Comparison of ENCODE assay signal across 8 cellular contexts in the genomic region with DNA sequence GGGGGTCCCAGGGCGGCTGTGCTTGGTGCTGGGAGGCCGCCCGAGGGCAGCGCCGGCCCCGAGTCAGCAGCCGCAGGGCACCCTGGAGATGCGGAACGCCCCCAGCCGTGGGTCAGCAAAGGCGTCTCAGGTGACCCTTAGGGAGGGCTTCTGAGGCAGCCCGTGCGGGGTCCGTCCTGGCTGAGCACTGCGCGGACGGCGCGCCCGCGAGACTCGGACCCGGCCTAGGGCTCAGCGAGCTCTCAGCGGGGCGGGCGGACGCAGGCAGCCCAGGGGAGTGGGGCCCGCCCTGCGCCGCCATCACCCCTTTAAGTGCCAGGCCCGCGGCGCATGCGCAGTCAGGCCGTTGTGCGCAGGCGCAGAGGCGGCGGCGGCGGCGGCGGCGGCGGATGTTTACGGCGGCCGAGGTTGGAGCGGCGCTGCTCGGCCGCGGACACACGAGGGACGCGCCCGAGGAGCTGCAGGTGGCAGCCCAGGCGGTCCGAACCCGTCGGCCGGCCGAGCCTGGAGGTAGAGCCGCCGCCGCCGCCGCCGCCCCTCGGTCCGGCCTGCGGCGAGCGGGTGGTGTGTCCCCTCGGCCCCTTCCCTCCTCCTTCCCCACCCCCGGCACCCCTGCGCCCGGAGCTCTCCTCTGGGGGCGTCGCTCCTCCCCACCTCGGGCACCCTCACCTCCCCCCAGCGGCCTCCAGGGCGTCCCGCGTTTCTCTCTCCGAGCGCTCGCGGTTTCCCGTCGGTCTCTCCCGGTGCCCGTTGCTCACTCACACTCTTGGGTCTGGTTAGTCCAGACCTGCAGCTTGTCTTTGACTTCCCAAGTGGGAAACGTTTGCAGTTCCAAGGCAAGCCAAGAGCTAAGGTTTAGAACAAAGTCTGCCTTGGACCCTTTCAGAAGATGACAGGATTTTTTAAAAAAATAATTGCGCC. TPM values are rescaled to one million over a fixed set of nuclear protein-coding genes. Genes with fewer than 3 reads are reported as not detected.
A peak's percentile ranks its signal among the peaks of the same experiment; 100 is the strongest.
DNase-seq lines count a peak whose midpoint lies in the region; ATAC-seq, FAIRE-seq and TF ChIP-seq lines count a peak whose summit lies in the region.

TSS of gene PCMTD2 (plus strand) at position 388 of the 921 bp plus-strand sequence. CDS start 4,218 bp downstream, outside the sequence.

- FAIRE-seq in RCC 7860 (lab: Jason Lieb, UNC) = no peak

- peaks cover 9% of the 10 kb centered on the region for H3K27me3 Mint-ChIP-seq in activated T-helper 1 cell treated with anti-CD3 and anti-CD28 coated beads, Interleukin-12 subunit alpha, Interleukin-12 subunit beta, Interleukin-2, Interleukin-4 antibody, amounts not matched to agents 30 ng/mL and 10 ng/mL and 1 ng/mL, durations not matched to agents 14 hours and 24 hours and 36 hours (ENCODE audit: insufficient read depth)
- H3K27me3 Mint-ChIP-seq in naive thymus-derived CD4-positive, alpha-beta T cell = peaks cover 0 to 21% (median 6%) of the 10 kb centered on the region in 5 donors
- H3K27me3 Mint-ChIP-seq in stimulated activated naive B cell treated with anti-CD40 and anti-IgM and Interleukin-4, amounts not matched to agents 10 μg/mL and 1 μg/mL and 100 μg/mL, for 72 hours = peaks cover 2 to 6% of the 10 kb centered on the region in 2 donors

- H2AFZ ChIP-seq in fibroblast of lung (ENCODE audit: low read length) = peak within 1 kb of the TSS; percentile 92

- peaks cover 46% of the 10 kb centered on the region for H3K4me1 Mint-ChIP-seq in activated T-helper 1 cell treated with anti-CD3 and anti-CD28 coated beads, Interleukin-12 subunit alpha, Interleukin-12 subunit beta, Interleukin-2, Interleukin-4 antibody, amounts not matched to agents 30 ng/mL and 10 ng/mL and 1 ng/mL, durations not matched to agents 14 hours and 24 hours and 36 hours (ENCODE audit: low read depth)
- peaks cover 46 to 55% (median 53%) of the 10 kb centered on the region in 7 donors for H3K4me1 Mint-ChIP-seq in naive thymus-derived CD4-positive, alpha-beta T cell
- H3K4me1 Mint-ChIP-seq in stimulated activated naive B cell treated with anti-CD40 and anti-IgM and Interleukin-4, amounts not matched to agents 10 μg/mL and 1 μg/mL and 100 μg/mL, for 72 hours = peaks cover 33 to 62% of the 10 kb centered on the region in 2 donors

- peaks cover 4% of the 10 kb centered on the region for H3K4me1 ChIP-seq in fibroblast of lung (ENCODE audit: control insufficient read depth, extremely low read depth, insufficient read depth, low read length)
- H3K4me1 ChIP-seq in naive thymus-derived CD4-positive, alpha-beta T cell (ENCODE audit: control insufficient read depth in 2 of 2, insufficient read depth in 2 of 2, low read length in 2 of 2) = peaks cover 30 to 49% of the 10 kb centered on the region in 2 donors

- CTCF ChIA-PET in naive thymus-derived CD4-positive, alpha-beta T cell (lab: Charles Lee) = interaction anchor here (0.9 kb wide), 1 partner anchor 16 kb away, joined by 3 read pairs; no protein-coding TSS in a partner anchor

- peak within 1 kb of the TSS; percentile 94 for H3K4me2 ChIP-seq in fibroblast of lung (ENCODE audit: extremely low read depth, insufficient read depth, low read length)

- H3K4me3 ChIP-seq in fibroblast of lung (replicated peaks in 1 of 4; ENCODE audit: control extremely low read depth in 1 of 4, insufficient read depth in 1 of 4, low read depth in 3 of 4, low read length in 4 of 4) = peak within 1 kb of the TSS; percentile 73 to 93 (median 91)
- peak within 1 kb of the TSS; percentile 71 for H3K4me3 ChIP-seq in naive thymus-derived CD4-positive, alpha-beta T cell (ENCODE audit: low read length)

- H3K79me2 ChIP-seq in fibroblast of lung (ENCODE audit: control insufficient read depth, insufficient read depth, low read length) = peaks cover 7% of the 10 kb centered on the region

- no peaks in the 10 kb centered on the region for H3K36me3 ChIP-seq in fibroblast of lung (ENCODE audit: control insufficient read depth, insufficient read depth, low read length)
- H3K36me3 ChIP-seq in naive thymus-derived CD4-positive, alpha-beta T cell (ENCODE audit: control insufficient read depth in 2 of 3, insufficient read depth in 3 of 3, low read length in 3 of 3) = no peaks in the 10 kb centered on the region

- H3K9ac ChIP-seq in fibroblast of lung (ENCODE audit: insufficient read depth, low read length) = peak within 1 kb of the TSS; percentile 82

- DNase-seq in DMS153 treated with DMSO at 0.1 percent for 48 hours (lab: John Stamatoyannopoulos, UW; ENCODE audit: unreplicated experiment) = peak; percentile 58
- peak; percentile 92 for DNase-seq in KBM-7
- peak; percentile 73 for DNase-seq in RCC 7860 (ENCODE audit: low spot score)
- DNase-seq in activated T-helper 1 cell treated with anti-CD3 and anti-CD28 coated beads, Interleukin-12 subunit alpha, Interleukin-12 subunit beta, Interleukin-2, Interleukin-4 antibody, amounts not matched to agents 30 ng/mL and 10 ng/mL and 1 ng/mL, durations not matched to agents 14 hours and 24 hours and 36 hours (ENCODE audit: low spot score) = peak; percentile 86
- peak; percentile 74 to 76 for DNase-seq in fibroblast of lung (ENCODE audit: low read depth in 2 of 2)
- DNase-seq in naive thymus-derived CD4-positive, alpha-beta T cell = peak; percentile 78 to 97 (median 88)
- peak; percentile 83 for DNase-seq in stimulated activated naive B cell treated with anti-CD40 and anti-IgM and Interleukin-4, amounts not matched to agents 10 μg/mL and 1 μg/mL and 100 μg/mL, for 72 hours

- TF ChIP-seq CTCF in fibroblast of lung (conservative IDR thresholded peaks at IDR 0.05 in 1 of 2, IDR thresholded peaks at IDR 0.05 in 1 of 2; ENCODE audit: low read depth in 1 of 2, low read length in 2 of 2) = no peak

- no peaks in the 10 kb centered on the region for H3K36me3 Mint-ChIP-seq in activated T-helper 1 cell treated with anti-CD3 and anti-CD28 coated beads, Interleukin-12 subunit alpha, Interleukin-12 subunit beta, Interleukin-2, Interleukin-4 antibody, amounts not matched to agents 30 ng/mL and 10 ng/mL and 1 ng/mL, durations not matched to agents 14 hours and 24 hours and 36 hours (ENCODE audit: low read depth)
- peaks cover 0 to 11% (median 9%) of the 10 kb centered on the region in 5 donors for H3K36me3 Mint-ChIP-seq in naive thymus-derived CD4-positive, alpha-beta T cell
- H3K36me3 Mint-ChIP-seq in stimulated activated naive B cell treated with anti-CD40 and anti-IgM and Interleukin-4, amounts not matched to agents 10 μg/mL and 1 μg/mL and 100 μg/mL, for 72 hours = peaks cover 2 to 10% of the 10 kb centered on the region in 2 donors

- in situ Hi-C loops in KBM-7 (cut with MboI; ENCODE audit: low pct_unique_long_range_greater_than_20kb, low sequenced_read_pairs) = no loop called here

- POLR2A ChIA-PET in naive thymus-derived CD4-positive, alpha-beta T cell (lab: Charles Lee) = interaction anchor here (1.0 to 2.2 kb wide), 9 partner anchors 8 to 1040 kb away, joined by 3 to 11 read pairs (median 4); partner anchors contain the start of gene RGS19

- peaks cover 3% of the 10 kb centered on the region for H3K27me3 ChIP-seq in fibroblast of lung (ENCODE audit: control insufficient read depth, insufficient read depth, low read length)
- no peaks in the 10 kb centered on the region for H3K27me3 ChIP-seq in naive thymus-derived CD4-positive, alpha-beta T cell (ENCODE audit: control insufficient read depth in 2 of 2, insufficient read depth in 2 of 2, low read length in 2 of 2)

- H3K27ac Mint-ChIP-seq in activated T-helper 1 cell treated with anti-CD3 and anti-CD28 coated beads, Interleukin-12 subunit alpha, Interleukin-12 subunit beta, Interleukin-2, Interleukin-4 antibody, amounts not matched to agents 30 ng/mL and 10 ng/mL and 1 ng/mL, durations not matched to agents 14 hours and 24 hours and 36 hours = peak within 1 kb of the TSS; percentile 97
- peak within 1 kb of the TSS; percentile 87 to 100 (median 97) for H3K27ac Mint-ChIP-seq in naive thymus-derived CD4-positive, alpha-beta T cell
- peak within 1 kb of the TSS; percentile 98 for H3K27ac Mint-ChIP-seq in stimulated activated naive B cell treated with anti-CD40 and anti-IgM and Interleukin-4, amounts not matched to agents 10 μg/mL and 1 μg/mL and 100 μg/mL, for 72 hours

- H4K20me1 ChIP-seq in fibroblast of lung (ENCODE audit: control insufficient read depth, extremely low read depth, insufficient read depth, low read length) = no peaks in the 10 kb centered on the region

- intact Hi-C loops in activated T-helper 1 cell treated with anti-CD3 and anti-CD28 coated beads, Interleukin-12 subunit alpha, Interleukin-12 subunit beta, Interleukin-2, Interleukin-4 antibody, amounts not matched to agents 30 ng/mL and 10 ng/mL and 1 ng/mL, durations not matched to agents 14 hours and 24 hours and 36 hours (cut with micrococcal nuclease) = loop anchor here (1.0 to 5.0 kb wide), 2 partner anchors 176 to 983 kb away; partner anchors contain the start of genes ARFGAP1 and RGS19
- intact Hi-C loops in naive thymus-derived CD4-positive, alpha-beta T cell (cut with micrococcal nuclease) = loop anchor here in 1 of 2 donors (5.0 kb wide), 1 partner anchor 173 kb away; the partner anchor contains the start of genes LKAAEAR1 and OPRL1

- H3K9me3 ChIP-seq in fibroblast of lung (ENCODE audit: control insufficient read depth, insufficient read depth, low read depth, low read length) = no peaks in the 10 kb centered on the region
- no peaks in the 10 kb centered on the region for H3K9me3 ChIP-seq in naive thymus-derived CD4-positive, alpha-beta T cell (ENCODE audit: control insufficient read depth in 2 of 3, low read length in 3 of 3)

- no peaks in the 10 kb centered on the region for H3K9me3 Mint-ChIP-seq in activated T-helper 1 cell treated with anti-CD3 and anti-CD28 coated beads, Interleukin-12 subunit alpha, Interleukin-12 subunit beta, Interleukin-2, Interleukin-4 antibody, amounts not matched to agents 30 ng/mL and 10 ng/mL and 1 ng/mL, durations not matched to agents 14 hours and 24 hours and 36 hours
- H3K9me3 Mint-ChIP-seq in naive thymus-derived CD4-positive, alpha-beta T cell = peaks cover 0 to 6% (median 0%) of the 10 kb centered on the region in 11 donors
- no peaks in the 10 kb centered on the region for H3K9me3 Mint-ChIP-seq in stimulated activated naive B cell treated with anti-CD40 and anti-IgM and Interleukin-4, amounts not matched to agents 10 μg/mL and 1 μg/mL and 100 μg/mL, for 72 hours

- peak within 1 kb of the TSS; percentile 68 for H3K27ac ChIP-seq in fibroblast of lung (ENCODE audit: insufficient read depth, low read length)
- H3K27ac ChIP-seq in naive thymus-derived CD4-positive, alpha-beta T cell (ENCODE audit: low read depth, low read length) = peak within 1 kb of the TSS; percentile 92

- peak; percentile 56 for ATAC-seq in GM21717 (IDR thresholded peaks at IDR 0.05; ENCODE audit: unreplicated experiment)
- ATAC-seq in naive thymus-derived CD4-positive, alpha-beta T cell = peak; percentile 92
- ATAC-seq in stimulated activated naive B cell treated with anti-CD40 and anti-IgM and Interleukin-4, amounts not matched to agents 10 μg/mL and 1 μg/mL and 100 μg/mL, for 72 hours (replicated peaks) = peak; percentile 89 to 91

- peak within 1 kb of the TSS; percentile 98 for H3K4me3 Mint-ChIP-seq in activated T-helper 1 cell treated with anti-CD3 and anti-CD28 coated beads, Interleukin-12 subunit alpha, Interleukin-12 subunit beta, Interleukin-2, Interleukin-4 antibody, amounts not matched to agents 30 ng/mL and 10 ng/mL and 1 ng/mL, durations not matched to agents 14 hours and 24 hours and 36 hours
- H3K4me3 Mint-ChIP-seq in naive thymus-derived CD4-positive, alpha-beta T cell = peak within 1 kb of the TSS; percentile 84 to 100 (median 94)
- H3K4me3 Mint-ChIP-seq in stimulated activated naive B cell treated with anti-CD40 and anti-IgM and Interleukin-4, amounts not matched to agents 10 μg/mL and 1 μg/mL and 100 μg/mL, for 72 hours = peak within 1 kb of the TSS; percentile 94 to 98

RNA-seq across cellular contexts. Expression of gene PCMTD2, which starts in this region (rescaled TPM):
- total RNA-seq in activated T-helper 1 cell treated with anti-CD3 and anti-CD28 coated beads, Interleukin-12 subunit alpha, Interleukin-12 subunit beta, Interleukin-2, Interleukin-4 antibody, amounts not matched to agents 30 ng/mL and 10 ng/mL and 1 ng/mL, durations not matched to agents 14 hours and 24 hours and 36 hours = 32.2 and 39.5 TPM in 2 replicates
- total RNA-seq in fibroblast of lung = 39.5 and 68.8 TPM in 2 replicates
- 28.8 and 42.9 TPM in 2 replicates for polyA plus RNA-seq in fibroblast of lung
- polyA plus RNA-seq in fibroblast of lung (2012) = 18.3 and 23.2 TPM in 2 replicates
- polyA minus RNA-seq in fibroblast of lung (ENCODE audit: low replicate concordance) = 2.6 and 8.7 TPM in 2 replicates
- total RNA-seq in naive thymus-derived CD4-positive, alpha-beta T cell = 100 to 1,000 TPM in 3 of 5 experiments, 10 to 100 TPM in 2; 67.2 to 229 (median 103) TPM
- polyA plus RNA-seq in naive thymus-derived CD4-positive, alpha-beta T cell = 100 to 1,000 TPM in 1 of 2 donors, 10 to 100 TPM in 1; 60.5 to 102 TPM

Comparison
In these comparisons a context has a peak if more than half of its experiments do, and no peak if none do; other contexts are left out.
1. Peak in every context shown above with its lines: DNase-seq, ATAC-seq, H3K4me3 ChIP-seq and H3K27ac ChIP-seq.